22 cellular contexts compared by ENCODE assay signal in genomic region chr4:151605215-151605614, GRCh38.
"Had no signal": no experiment of that assay in that cellular context is flagged by ENCODE, and none has a peak within 500 bp of the region (broad histone marks: within the 10 kb centered on the region; RNA-seq: fewer than 3 reads in every experiment).

No MANE protein-coding gene starts in this region.

- H3K9me3 ChIP-seq: MG63, SK-N-SH had no signal

- H3K36me3 ChIP-seq: MG63 had no signal

- H3K27me3 ChIP-seq: MG63 had no signal

- DNase-seq: KBM-7, MG63, NCI-H1092, NCI-H1105 treated with DMSO at 0.1 percent for 48 hours, NCI-H1417 treated with DMSO at 0.1 percent for 48 hours, NCI-H146, NCI-H1694 treated with DMSO at 0.1 percent for 48 hours, NCI-H2029, NCI-H2081 treated with DMSO at 0.1 percent for 48 hours, NCI-H2171, NCI-H226, NCI-H446, NCI-H510A, NCI-H524 treated with DMSO at 0.1 percent for 48 hours, NCI-H69, NCI-H774, Right ventricle myocardium superior, RPMI8226, SK-N-SH, SW 1271, T-cell had no signal

- ATAC-seq: T-cell had no signal

- H3K4me2 ChIP-seq: SK-N-SH had no signal

- H3K9ac ChIP-seq: SK-N-SH had no signal

- H3K27ac ChIP-seq: HL-60 had no signal

- H3K9me2 ChIP-seq: SK-N-SH had no signal

- H3K4me3 ChIP-seq: MG63 had no signal
